1 cellular context compared by ENCODE assay signal in genomic region chr3:66220602-66221377, GRCh38.
A peak's percentile ranks its signal among the peaks of the same experiment; 100 is the strongest.
TF ChIP-seq lines count a peak whose summit lies in the region.

Gene SLC25A26, plus strand, starts transcription at chr3:66221001. Its CDS starts 94 bp downstream, at chr3:66221095.

TF ChIP-seq in HEK293, 187 proteins besides CTCF, POLR2A, EP300 and RAD21 (continued from another document and continues in another):
- no peak for TF ChIP-seq BCL6B (tag by site-specific recombination; IDR thresholded peaks at IDR 0.05)
- TF ChIP-seq ZIC2 (tag by site-specific recombination; IDR thresholded peaks at IDR 0.05), result no peak
- TF ChIP-seq SETDB1 (IDR thresholded peaks at IDR 0.05; ENCODE audit: insufficient read length, low read length), result no peak
- TF ChIP-seq ZNF223 (tag by site-specific recombination; IDR thresholded peaks at IDR 0.05), result no peak
- TF ChIP-seq ZNF658 (tag by site-specific recombination; IDR thresholded peaks at IDR 0.05), result no peak
- TF ChIP-seq KLF1 (tag by site-specific recombination; IDR thresholded peaks at IDR 0.05), result no peak
- no peak for TF ChIP-seq ZNF140 (tag by site-specific recombination; IDR thresholded peaks at IDR 0.05)
- no peak for TF ChIP-seq GLIS1 (tag by site-specific recombination; IDR thresholded peaks at IDR 0.05)
- no peak for TF ChIP-seq ZNF677 (tag by site-specific recombination; IDR thresholded peaks at IDR 0.05)
- TF ChIP-seq TCF7L2 (IDR thresholded peaks at IDR 0.05; ENCODE audit: borderline replicate concordance, low read depth, low read length), result no peak
- TF ChIP-seq SCRT1 (tag by site-specific recombination; IDR thresholded peaks at IDR 0.05; ENCODE audit: borderline replicate concordance), result no peak
- no peak for TF ChIP-seq ZFP41 (tag by site-specific recombination; IDR thresholded peaks at IDR 0.05; ENCODE audit: borderline replicate concordance)
- TF ChIP-seq ZBTB1 (tag by site-specific recombination; IDR thresholded peaks at IDR 0.05), result no peak
- TF ChIP-seq SP7 (tag by site-specific recombination; IDR thresholded peaks at IDR 0.05), result 0 out of 2 replicates have a peak, but pooled peaks have one; percentile 38
- TF ChIP-seq ZNF366 (tag by site-specific recombination; conservative IDR thresholded peaks at IDR 0.05), result no peak
- no peak for TF ChIP-seq ZNF248 (tag by site-specific recombination; IDR thresholded peaks at IDR 0.05)
- no peak; the same call in 1 of the 2 replicates for TF ChIP-seq ZNF692 (tag by site-specific recombination; IDR thresholded peaks at IDR 0.05)
- TF ChIP-seq ZNF518A (tag by site-specific recombination; conservative IDR thresholded peaks at IDR 0.05; ENCODE audit: low read depth), result peak; percentile 76
- TF ChIP-seq BCL11A (tag by site-specific recombination; IDR thresholded peaks at IDR 0.05; ENCODE audit: low read depth), result no peak
- TF ChIP-seq ZNF324 (tag by site-specific recombination; IDR thresholded peaks at IDR 0.05), result no peak
- no peak for TF ChIP-seq ZNF555 (tag by site-specific recombination; conservative IDR thresholded peaks at IDR 0.05)
- TF ChIP-seq ZNF416 (tag by site-specific recombination; IDR thresholded peaks at IDR 0.05), result no peak
- TF ChIP-seq ZBTB20 (tag by site-specific recombination; IDR thresholded peaks at IDR 0.05), result no peak; the same call in 1 of the 2 replicates
- TF ChIP-seq YY1 (tag by site-specific recombination; IDR thresholded peaks at IDR 0.05), result peak; percentile 87
- no peak for TF ChIP-seq IKZF3 (tag by site-specific recombination; IDR thresholded peaks at IDR 0.05)
- TF ChIP-seq MYNN (tag by site-specific recombination; IDR thresholded peaks at IDR 0.05; ENCODE audit: borderline replicate concordance), result no peak
- no peak for TF ChIP-seq ZNF513 (tag by site-specific recombination; IDR thresholded peaks at IDR 0.05)
- no peak for TF ChIP-seq ZNF184 (tag by site-specific recombination; IDR thresholded peaks at IDR 0.05)
- no peak for TF ChIP-seq ZNF48 (tag by site-specific recombination; IDR thresholded peaks at IDR 0.05)
- TF ChIP-seq ZNF529 (tag by site-specific recombination; IDR thresholded peaks at IDR 0.05; ENCODE audit: insufficient replicate concordance), result no peak
- no peak for TF ChIP-seq ZNF311 (tag by site-specific recombination; IDR thresholded peaks at IDR 0.05; ENCODE audit: borderline replicate concordance)
- no peak for TF ChIP-seq ZNF302 (tag by site-specific recombination; IDR thresholded peaks at IDR 0.05; ENCODE audit: low read depth)
- no peak for TF ChIP-seq ZNF274 (IDR thresholded peaks at IDR 0.05; ENCODE audit: low read length)
- TF ChIP-seq ZNF274 (tag by site-specific recombination; IDR thresholded peaks at IDR 0.05; ENCODE audit: borderline replicate concordance), result no peak
- no peak for TF ChIP-seq ZNF777 (tag by site-specific recombination; IDR thresholded peaks at IDR 0.05; ENCODE audit: borderline replicate concordance)
- no peak for TF ChIP-seq ZBTB48 (tag by site-specific recombination; IDR thresholded peaks at IDR 0.05)
- TF ChIP-seq SCRT2 (tag by site-specific recombination; IDR thresholded peaks at IDR 0.05), result no peak
- TF ChIP-seq WT1 (tag by site-specific recombination; IDR thresholded peaks at IDR 0.05), result no peak
- TF ChIP-seq ZBTB8A (tag by site-specific recombination; IDR thresholded peaks at IDR 0.05), result no peak
- no peak for TF ChIP-seq ZNF510 (tag by site-specific recombination; IDR thresholded peaks at IDR 0.05; ENCODE audit: insufficient replicate concordance)
- TF ChIP-seq KLF10 (tag by site-specific recombination; IDR thresholded peaks at IDR 0.05), result no peak; the same call in 1 of the 2 replicates
- no peak for TF ChIP-seq ZNF266 (tag by site-specific recombination; IDR thresholded peaks at IDR 0.05; ENCODE audit: low read depth)
- TF ChIP-seq ZNF629 (tag by site-specific recombination; IDR thresholded peaks at IDR 0.05), result peak; percentile 89
- TF ChIP-seq ZNF837 (tag by site-specific recombination; IDR thresholded peaks at IDR 0.05), result no peak
- peak; percentile 90 for TF ChIP-seq YY2 (tag by site-specific recombination; IDR thresholded peaks at IDR 0.05)
- TF ChIP-seq ZNF664 (tag by site-specific recombination; IDR thresholded peaks at IDR 0.05), result no peak
- TF ChIP-seq PATZ1 (tag by site-specific recombination; IDR thresholded peaks at IDR 0.05), result no peak
- TF ChIP-seq ZSCAN30 (tag by site-specific recombination; IDR thresholded peaks at IDR 0.05), result no peak
- no peak for TF ChIP-seq ZFP69B (tag by site-specific recombination; IDR thresholded peaks at IDR 0.05)
- peak; percentile 74 for TF ChIP-seq ZBTB11 (tag by site-specific recombination; conservative IDR thresholded peaks at IDR 0.05; ENCODE audit: low read depth)
- peak; percentile 32; the same call in 1 of the 2 replicates for TF ChIP-seq KLF8 (tag by site-specific recombination; IDR thresholded peaks at IDR 0.05)
- no peak for TF ChIP-seq ZNF623 (tag by site-specific recombination; IDR thresholded peaks at IDR 0.05)
- peak; percentile 36 for TF ChIP-seq GLIS2 (tag by site-specific recombination; IDR thresholded peaks at IDR 0.05)
- no peak for TF ChIP-seq EGR2 (tag by site-specific recombination; IDR thresholded peaks at IDR 0.05; ENCODE audit: low read depth)
- no peak for TF ChIP-seq ZNF776 (tag by site-specific recombination; IDR thresholded peaks at IDR 0.05; ENCODE audit: borderline replicate concordance)
- no peak for TF ChIP-seq ZNF155 (tag by site-specific recombination; IDR thresholded peaks at IDR 0.05)
- no peak for TF ChIP-seq ZNF341 (tag by site-specific recombination; IDR thresholded peaks at IDR 0.05; ENCODE audit: low read depth)
- peak; percentile 51; the same call in 1 of the 2 replicates for TF ChIP-seq ZNF501 (tag by site-specific recombination; IDR thresholded peaks at IDR 0.05)
- peak; percentile 84 for TF ChIP-seq SP2 (tag by site-specific recombination; IDR thresholded peaks at IDR 0.05)
